Comparison of ENCODE assay signal across 32 cellular contexts in genomic region chr20:62542862-62543261, GRCh38.
"Had no signal": no experiment of that assay in that cellular context is flagged by ENCODE, and none has a peak within 500 bp of the region (broad histone marks: within the 10 kb centered on the region; RNA-seq: fewer than 3 reads in every experiment).

No MANE protein-coding gene starts in this region.

- H3K4me2 ChIP-seq: smooth muscle cell had no signal

- H3K36me3 Mint-ChIP-seq: naive thymus-derived CD4-positive, alpha-beta T cell; natural killer cell; stimulated activated memory B cell treated with anti-CD40 and anti-IgM and Interleukin-4, amounts not matched to agents 10 μg/mL and 1 μg/mL and 100 μg/mL, for 72 hours; type B pancreatic cell had no signal

- H2AFZ ChIP-seq: parathyroid adenoma had no signal

- H3K9ac ChIP-seq: parathyroid adenoma had no signal

- DNase-seq: naive thymus-derived CD4-positive, alpha-beta T cell; natural killer cell; occipital lobe; ovary; posterior cingulate gyrus; psoas muscle; right cardiac atrium; spleen; stimulated activated CD4-positive, alpha-beta T cell treated with anti-CD3 and anti-CD28 coated beads, Interleukin-12 subunit alpha, Interleukin-12 subunit beta, amount 100 ng/mL, for 4 hours; stimulated activated CD4-positive, alpha-beta T cell treated with anti-CD3 and anti-CD28 coated beads, Interleukin-1b, Interleukin-23, amount 100 ng/mL, for 48 hours; stimulated activated CD4-positive, alpha-beta T cell treated with anti-CD3 and anti-CD28 coated beads, Interleukin-4, amount 100 ng/mL, for 1 hour; stimulated activated CD4-positive, alpha-beta T cell treated with anti-CD3 and anti-CD28 coated beads, Interleukin-4, amount 100 ng/mL, for 4 hours; stimulated activated CD8-positive, alpha-beta memory T cell treated with anti-CD3 and anti-CD28 coated beads, Interleukin-4, amount 100 ng/mL, for 48 hours; stimulated activated naive CD4-positive, alpha-beta T cell; stimulated activated naive CD8-positive, alpha-beta T cell treated with anti-CD3 and anti-CD28 coated beads, Interleukin-15, amount 100 ng/mL, for 72 hours; stimulated activated naive CD8-positive, alpha-beta T cell treated with anti-CD3 and anti-CD28 coated beads, Interleukin-15, Interleukin-2, amounts not matched to agents 100 U/mL and 50 U/mL, for 24 hours; substantia nigra; testis; tibial artery; transverse colon; upper lobe of right lung; uterus had no signal

- H3K4me3 Mint-ChIP-seq: naive thymus-derived CD4-positive, alpha-beta T cell; natural killer cell; nephron; neural crest cell; stimulated activated memory B cell treated with anti-CD40 and anti-IgM and Interleukin-4, amounts not matched to agents 10 μg/mL and 1 μg/mL and 100 μg/mL, for 72 hours; stimulated activated naive CD8-positive, alpha-beta T cell treated with anti-CD3 and anti-CD28 coated beads, Interleukin-15, amount 100 ng/mL, for 72 hours; type B pancreatic cell had no signal

- H3K27ac Mint-ChIP-seq: naive thymus-derived CD4-positive, alpha-beta T cell; natural killer cell; nephron; progenitor cell of endocrine pancreas; stimulated activated memory B cell treated with anti-CD40 and anti-IgM and Interleukin-4, amounts not matched to agents 10 μg/mL and 1 μg/mL and 100 μg/mL, for 72 hours; type B pancreatic cell had no signal

- H3K27ac ChIP-seq: ovary, parathyroid adenoma, psoas muscle, skin epidermis, spleen, suprapubic skin, testis, tibial artery, transverse colon, upper lobe of right lung, uterus had no signal

- H3K4me1 ChIP-seq: parathyroid adenoma, spleen, upper lobe of right lung had no signal

- H3K36me3 ChIP-seq: ovary, spleen, suprapubic skin, transverse colon, upper lobe of right lung, uterus had no signal

- ATAC-seq: psoas muscle; right cardiac atrium; sciatic nerve; stimulated activated naive CD8-positive, alpha-beta T cell treated with anti-CD3 and anti-CD28 coated beads, Interleukin-15, amount 100 ng/mL, for 72 hours; stimulated activated naive CD8-positive, alpha-beta T cell treated with anti-CD3 and anti-CD28 coated beads, Interleukin-15, Interleukin-2, amounts not matched to agents 100 U/mL and 50 U/mL, for 24 hours; upper lobe of right lung had no signal

- H3K9me3 ChIP-seq: psoas muscle, suprapubic skin, testis, tibial artery, transverse colon, upper lobe of right lung, uterus had no signal

- H3K9me3 Mint-ChIP-seq: natural killer cell; neural crest cell; stimulated activated memory B cell treated with anti-CD40 and anti-IgM and Interleukin-4, amounts not matched to agents 10 μg/mL and 1 μg/mL and 100 μg/mL, for 72 hours; type B pancreatic cell had no signal

- H3K79me2 ChIP-seq: parathyroid adenoma had no signal

- H3K27me3 ChIP-seq: ovary, testis, uterus had no signal

- H3K4me3 ChIP-seq: ovary, psoas muscle, skin epidermis, smooth muscle cell, spleen, suprapubic skin, testis, tibial artery, transverse colon, upper lobe of right lung, uterus had no signal

- H3K4me1 Mint-ChIP-seq: naive thymus-derived CD4-positive, alpha-beta T cell; stimulated activated memory B cell treated with anti-CD40 and anti-IgM and Interleukin-4, amounts not matched to agents 10 μg/mL and 1 μg/mL and 100 μg/mL, for 72 hours; stimulated activated naive CD8-positive, alpha-beta T cell treated with anti-CD3 and anti-CD28 coated beads, Interleukin-15, amount 100 ng/mL, for 72 hours had no signal
